Comparison of ENCODE assay signal across 9 cellular contexts in the genomic region with DNA sequence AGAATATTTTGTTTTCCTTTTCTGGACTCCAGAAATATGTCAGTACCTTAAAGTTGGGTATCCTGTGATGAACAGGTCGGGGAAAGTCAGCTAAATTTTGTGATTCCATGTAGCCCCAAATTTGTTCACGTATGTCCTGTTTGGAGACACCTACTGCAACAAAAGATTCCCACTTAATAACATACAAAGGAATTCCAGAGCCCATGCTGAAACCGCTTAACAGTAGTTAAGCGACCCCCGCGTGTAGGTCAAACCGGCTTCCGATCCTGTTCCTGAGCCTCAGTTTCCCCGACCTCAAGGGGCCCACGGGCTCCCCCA. TPM values are rescaled to one million over a fixed set of nuclear protein-coding genes. Genes with fewer than 3 reads are reported as not detected.
DNase-seq lines count a peak whose midpoint lies in the region; ATAC-seq and TF ChIP-seq lines count a peak whose summit lies in the region.
"Had no signal": no experiment of that assay in that cellular context is flagged by ENCODE, and none has a peak within 500 bp of the region (broad histone marks: within the 10 kb centered on the region; RNA-seq: fewer than 3 reads in every experiment).

No MANE protein-coding gene starts in this region.

- peak overlapping the region; percentile 82 to 91 (median 88) for H3K27ac ChIP-seq in gastroesophageal sphincter
- peak overlapping the region; percentile 92 to 94 (median 93) for H3K27ac ChIP-seq in gastrocnemius medialis

- H3K4me3 ChIP-seq in gastroesophageal sphincter (peak overlapping the region; percentile 70 to 77), gastrocnemius medialis (peak overlapping the region; percentile 78 to 95 (median 84))

- H3K4me1 ChIP-seq in gastroesophageal sphincter: peaks cover 0 to 31% (median 0%) of the 10 kb centered on the region in 3 donors
- H3K4me1 ChIP-seq in gastrocnemius medialis: peaks cover 23 to 39% of the 10 kb centered on the region in 2 donors

- H3K9me3 ChIP-seq in gastroesophageal sphincter (no peaks in the 10 kb centered on the region), gastrocnemius medialis (no peaks in the 10 kb centered on the region)

- no peak for TF ChIP-seq CTCF in gastroesophageal sphincter (IDR thresholded peaks at IDR 0.05)
- TF ChIP-seq CTCF in gastrocnemius medialis (IDR thresholded peaks at IDR 0.05 in 4 of 5, conservative IDR thresholded peaks at IDR 0.05 in 1 of 5): no peak

- WGBS in gastroesophageal sphincter (ENCODE audit: low coverage in 1 of 2), 2 donors: 0 to 2% methylated on average over 2 to 10 of the region's 10 CpGs

- H3K36me3 Mint-ChIP-seq in T-cell: peaks cover 14% of the 10 kb centered on the region

- TF ChIP-seq EP300 in gastroesophageal sphincter (IDR thresholded peaks at IDR 0.05): no peak

- ATAC-seq in GM19351 (IDR thresholded peaks at IDR 0.05; ENCODE audit: unreplicated experiment): peak; percentile 2
- peak in 1 of 4 experiments; percentile 5 for ATAC-seq in T-cell (replicated peaks in 1 of 4)
- ATAC-seq in gastroesophageal sphincter: no peak
- no peak for ATAC-seq in gastrocnemius medialis
- no peak for ATAC-seq in GM21825 (IDR thresholded peaks at IDR 0.05; ENCODE audit: unreplicated experiment)
- ATAC-seq in HG03175 (IDR thresholded peaks at IDR 0.05; ENCODE audit: unreplicated experiment): no peak

- intact Hi-C loops in gastrocnemius medialis (cut with DNase I; ENCODE audit: low total_unique reads): no loop called here

- in situ Hi-C loops in gastrocnemius medialis (cut with MboI; ENCODE audit: low sequenced_read_pairs in 4 of 4): loop anchor here (25.0 kb wide), 2 partner anchors 733 to 833 kb away; partner anchors contain the start of genes FBXO31 (in 1 of the 4) and MAP1LC3B (in 1 of the 4)

- CTCF ChIA-PET in T-cell (lab: Charles Lee): interaction anchor here in 1 of 2 donors (1.8 kb wide), 1 partner anchor 10 kb away, joined by 4 read pairs; no protein-coding TSS in a partner anchor

- peak overlapping the region; percentile 86 to 94 (median 93) for H3K4me3 Mint-ChIP-seq in T-cell

- peaks cover 0 to 11% of the 10 kb centered on the region in 2 donors for H3K27me3 Mint-ChIP-seq in T-cell

- peak overlapping the region; percentile 84 to 93 for H3K27ac Mint-ChIP-seq in T-cell

- H3K36me3 ChIP-seq in gastroesophageal sphincter: peaks cover 0 to 33% of the 10 kb centered on the region in 2 donors
- H3K36me3 ChIP-seq in gastrocnemius medialis: no peaks in the 10 kb centered on the region

- DNase-seq in T-cell (no peak), gastrocnemius medialis (no peak), NCI-H774 (lab: John Stamatoyannopoulos, UW) (no peak), Kasumi-1 (lab: John Stamatoyannopoulos, UW) (no peak)

- POLR2A ChIA-PET in T-cell (lab: Charles Lee): no interaction called here

- TF ChIP-seq POLR2A in gastroesophageal sphincter (IDR thresholded peaks at IDR 0.05) (no peak), gastrocnemius medialis (IDR thresholded peaks at IDR 0.05) (no peak)

- no peaks in the 10 kb centered on the region for H3K9me3 Mint-ChIP-seq in T-cell

- H3K27me3 ChIP-seq in gastroesophageal sphincter (peaks cover 26% of the 10 kb centered on the region), gastrocnemius medialis (no peaks in the 10 kb centered on the region)

- H3K4me1 Mint-ChIP-seq in T-cell: peaks cover 23 to 29% (median 28%) of the 10 kb centered on the region in 3 donors

RNA-seq across cellular contexts. Expression of gene MTHFSD, which starts 0.5 kb away (rescaled TPM):
- 10 to 100 TPM; 18.0 to 39.6 (median 34.9) TPM for total RNA-seq in T-cell
- total RNA-seq in gastroesophageal sphincter: 10 to 100 TPM; 12.5 to 26.6 (median 19.3) TPM
- 10 to 100 TPM; 10.9 to 31.2 (median 16.0) TPM for total RNA-seq in gastrocnemius medialis

RNA-seq across cellular contexts. Expression of gene FOXC2, which starts 12.1 kb away (rescaled TPM):
- total RNA-seq in T-cell: not detected
- 1 to 10 TPM in 1 of 4 donors, under 1 TPM in 3; 0.40 to 1.5 (median 0.50) TPM for total RNA-seq in gastroesophageal sphincter
- 1 to 10 TPM in 1 of 4 donors, under 1 TPM in 3; 0.17 to 1.0 (median 0.29) TPM for total RNA-seq in gastrocnemius medialis

RNA-seq across cellular contexts. Expression of gene FOXL1, which starts 23.8 kb away (rescaled TPM):
- total RNA-seq in T-cell (not detected), gastroesophageal sphincter (under 1 TPM in 3 of 4 donors, not detected in 1; 0.25 to 0.81 (median 0.58) TPM), gastrocnemius medialis (1 to 10 TPM; 2.0 to 5.9 (median 3.3) TPM)

RNA-seq across cellular contexts. Expression of gene FOXF1, which starts 44.2 kb away (rescaled TPM):
- total RNA-seq in T-cell: under 1 TPM in 1 of 5 donors, not detected in 4; 0.15 TPM
- 10 to 100 TPM; 39.7 to 81.1 (median 59.3) TPM for total RNA-seq in gastroesophageal sphincter
- total RNA-seq in gastrocnemius medialis: under 1 TPM in 2 of 4 donors, not detected in 2; 0.07 to 0.10 TPM
- total RNA-seq: LHCN-M2 had no signal
